In the genomic region with DNA sequence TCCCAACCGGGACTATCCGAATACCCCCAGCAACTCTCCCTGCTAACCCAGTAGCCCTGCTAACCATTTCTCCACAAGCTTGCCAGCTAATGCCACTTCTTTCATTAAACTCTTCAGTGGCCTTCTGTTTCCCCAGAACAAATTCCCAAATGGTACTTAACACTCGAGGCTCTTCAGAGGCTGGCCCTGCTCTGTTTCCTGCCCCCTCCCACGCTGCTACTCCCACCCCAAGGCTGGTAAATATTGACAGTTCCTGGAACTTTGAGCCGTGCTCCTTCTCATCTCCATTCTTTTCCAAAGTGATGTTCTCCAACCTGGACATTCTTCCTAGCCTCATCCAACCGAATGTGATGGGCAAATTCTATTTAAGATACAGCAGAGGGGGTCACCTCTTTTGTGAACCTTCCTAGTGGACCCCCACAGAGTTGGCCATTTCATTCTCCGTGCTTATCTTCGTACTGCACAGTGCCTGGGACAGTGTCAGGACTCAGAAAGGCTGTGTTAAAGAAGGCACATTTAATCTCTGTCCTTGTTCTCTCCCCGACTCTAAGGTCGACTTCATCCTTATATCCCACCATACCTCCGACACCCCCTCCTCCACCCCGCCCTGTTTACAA, we compare ENCODE assay signal across 29 cellular contexts.
"Had no signal": no experiment of that assay in that cellular context is flagged by ENCODE, and none has a peak within 500 bp of the region (broad histone marks: within the 10 kb centered on the region; RNA-seq: fewer than 3 reads in every experiment).

No MANE protein-coding gene starts in this region.

- H3K4me3 Mint-ChIP-seq: activated CD4-positive, alpha-beta T cell treated with anti-CD3 and anti-CD28 coated beads, Interleukin-2, amount 10 ng/mL, durations not matched to agents 7 days and 5 days; activated CD8-positive, alpha-beta memory T cell treated with anti-CD3 and anti-CD28 coated beads, Interleukin-2, amount 10 ng/mL, durations not matched to agents 7 days and 5 days; activated CD8-positive, alpha-beta T cell treated with anti-CD3 and anti-CD28 coated beads for 36 hours; activated naive CD4-positive, alpha-beta T cell treated with anti-CD3 and anti-CD28 coated beads, Interleukin-2, amount 10 ng/mL, durations not matched to agents 7 days and 5 days; endodermal cell; mesothelial cell of epicardium; stimulated activated memory B cell treated with anti-CD40 and anti-IgM and Interleukin-4, amounts not matched to agents 10 μg/mL and 1 μg/mL and 100 μg/mL, for 72 hours; T-helper 2 cell treated with Interferon-gamma antibody and Interleukin-4, amounts not matched to agents 5 μg/mL and 100 μg/mL, for 36 hours had no signal

- H3K36me3 ChIP-seq: esophagus squamous epithelium, gastrocnemius medialis, left ventricle myocardium inferior, stomach, suprapubic skin had no signal

- H3K36me3 Mint-ChIP-seq: mesothelial cell of epicardium; naive thymus-derived CD8-positive, alpha-beta T cell had no signal

- H3K27me3 ChIP-seq: gastrocnemius medialis, suprapubic skin had no signal

- H3K27ac ChIP-seq: coronary artery, esophagus squamous epithelium, gastrocnemius medialis, left ventricle myocardium inferior, stomach, suprapubic skin, VCaP had no signal

- H3K27ac Mint-ChIP-seq: activated CD4-positive, alpha-beta T cell treated with anti-CD3 and anti-CD28 coated beads, Interleukin-2, amount 10 ng/mL, durations not matched to agents 7 days and 5 days; activated CD8-positive, alpha-beta memory T cell treated with anti-CD3 and anti-CD28 coated beads, Interleukin-2, amount 10 ng/mL, durations not matched to agents 7 days and 5 days; activated CD8-positive, alpha-beta T cell treated with anti-CD3 and anti-CD28 coated beads for 36 hours; activated naive CD4-positive, alpha-beta T cell treated with anti-CD3 and anti-CD28 coated beads, Interleukin-2, amount 10 ng/mL, durations not matched to agents 7 days and 5 days; endodermal cell; mesothelial cell of epicardium; stimulated activated memory B cell treated with anti-CD40 and anti-IgM and Interleukin-4, amounts not matched to agents 10 μg/mL and 1 μg/mL and 100 μg/mL, for 72 hours; T-helper 2 cell treated with Interferon-gamma antibody and Interleukin-4, amounts not matched to agents 5 μg/mL and 100 μg/mL, for 36 hours had no signal

- DNase-seq: activated CD4-positive, alpha-beta T cell treated with anti-CD3 and anti-CD28 coated beads, Interleukin-2, amount 10 ng/mL, durations not matched to agents 7 days and 5 days; activated CD4-positive, CD25-positive, alpha-beta regulatory T cell treated with anti-CD3 and anti-CD28 coated beads, Interleukin-2, amount 50 U/mL, for 72 hours; activated CD8-positive, alpha-beta memory T cell treated with anti-CD3 and anti-CD28 coated beads, Interleukin-2, amount 10 ng/mL, durations not matched to agents 7 days and 5 days; activated CD8-positive, alpha-beta T cell treated with anti-CD3 and anti-CD28 coated beads for 36 hours; activated effector memory CD4-positive, alpha-beta T cell treated with anti-CD3 and anti-CD28 coated beads, Interleukin-2, amount 50 U/mL, for 16 hours; activated naive CD4-positive, alpha-beta T cell treated with anti-CD3 and anti-CD28 coated beads, Interleukin-2, amount 10 ng/mL, durations not matched to agents 7 days and 5 days; activated T-cell treated with anti-CD3 and anti-CD28 coated beads for 4 hours; amygdala; cerebellar nuclear complex; endodermal cell; esophagus squamous epithelium; gastrocnemius medialis; hippocampal formation; kidney glomerular epithelial cell; left ventricle myocardium inferior; mammary epithelial cell; naive thymus-derived CD8-positive, alpha-beta T cell; occipital lobe; posterior cingulate gyrus; small intestine; stomach; trophoblast cell had no signal

- ATAC-seq: activated CD8-positive, alpha-beta memory T cell treated with anti-CD3 and anti-CD28 coated beads, Interleukin-2, amount 10 ng/mL, durations not matched to agents 7 days and 5 days; activated CD8-positive, alpha-beta T cell treated with anti-CD3 and anti-CD28 coated beads for 36 hours; gastrocnemius medialis; naive thymus-derived CD8-positive, alpha-beta T cell; sciatic nerve; stimulated activated memory B cell treated with anti-CD40 and anti-IgM and Interleukin-4, amounts not matched to agents 10 μg/mL and 1 μg/mL and 100 μg/mL, for 72 hours had no signal

- H3K4me3 ChIP-seq: coronary artery, esophagus squamous epithelium, gastrocnemius medialis, left ventricle myocardium inferior, stomach, suprapubic skin had no signal

- H3K9me3 ChIP-seq: esophagus squamous epithelium, gastrocnemius medialis, left ventricle myocardium inferior, stomach, suprapubic skin had no signal

- H3K9me3 Mint-ChIP-seq: activated CD4-positive, alpha-beta T cell treated with anti-CD3 and anti-CD28 coated beads, Interleukin-2, amount 10 ng/mL, durations not matched to agents 7 days and 5 days; activated CD8-positive, alpha-beta T cell treated with anti-CD3 and anti-CD28 coated beads for 36 hours; activated naive CD4-positive, alpha-beta T cell treated with anti-CD3 and anti-CD28 coated beads, Interleukin-2, amount 10 ng/mL, durations not matched to agents 7 days and 5 days; mesothelial cell of epicardium; naive thymus-derived CD8-positive, alpha-beta T cell; stimulated activated memory B cell treated with anti-CD40 and anti-IgM and Interleukin-4, amounts not matched to agents 10 μg/mL and 1 μg/mL and 100 μg/mL, for 72 hours; T-helper 2 cell treated with Interferon-gamma antibody and Interleukin-4, amounts not matched to agents 5 μg/mL and 100 μg/mL, for 36 hours had no signal
